16 cellular contexts compared by ENCODE assay signal in the genomic region with DNA sequence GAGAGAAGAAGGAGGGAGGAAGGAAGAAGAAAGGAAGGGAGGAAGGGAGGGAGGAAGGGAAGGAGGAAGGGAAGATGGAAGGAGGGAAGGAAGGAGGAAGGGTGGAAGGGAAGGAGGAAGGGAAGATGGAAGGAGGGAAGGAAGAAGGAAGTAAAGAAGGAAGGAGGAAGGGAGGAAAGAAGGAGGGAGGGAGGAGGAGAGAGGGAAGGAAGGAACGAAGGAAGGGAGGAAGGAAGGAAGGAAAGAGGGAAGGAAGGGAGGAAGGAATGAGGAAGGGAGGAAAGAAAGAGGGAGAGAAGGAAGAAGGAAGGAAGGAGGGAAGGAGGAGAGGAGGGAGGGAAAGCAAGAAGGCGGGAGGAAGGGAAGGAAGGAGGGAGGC. TPM values are rescaled to one million over a fixed set of nuclear protein-coding genes. Genes with fewer than 3 reads are reported as not detected.
DNase-seq lines count a peak whose midpoint lies in the region; ATAC-seq and TF ChIP-seq lines count a peak whose summit lies in the region.
"Had no signal": no experiment of that assay in that cellular context is flagged by ENCODE, and none has a peak within 500 bp of the region (broad histone marks: within the 10 kb centered on the region; RNA-seq: fewer than 3 reads in every experiment).

No MANE protein-coding gene starts in this region.

- H3K4me2 ChIP-seq in trophoblast cell (ENCODE audit: low read length): peak overlapping the region; percentile 89

- CTCF ChIA-PET in Calu3 (lab: Charles Lee): interaction anchor here (1.0 to 1.6 kb wide), 4 partner anchors 10 to 78 kb away, joined by 3 to 7 read pairs (median 5); no protein-coding TSS in a partner anchor
- CTCF ChIA-PET in RWPE1 (lab: Yijun Ruan, JAX): interaction anchor here (0.5 to 1.0 kb wide), 9 partner anchors 11 to 547 kb away, joined by 3 to 5 read pairs (median 4); no protein-coding TSS in a partner anchor

- H3K4me1 Mint-ChIP-seq in Calu3 (ENCODE audit: low read depth, unreplicated experiment): peaks cover 59% of the 10 kb centered on the region

- no peak overlapping the region for H3K18ac ChIP-seq in trophoblast cell (ENCODE audit: low read length)

- peaks cover 21% of the 10 kb centered on the region for H3K36me3 Mint-ChIP-seq in Calu3 (ENCODE audit: insufficient read depth, unreplicated experiment)

- H3K4me3 Mint-ChIP-seq in Calu3 (ENCODE audit: low read depth, unreplicated experiment): peak overlapping the region; percentile 66

- no peak overlapping the region for H3K23ac ChIP-seq in trophoblast cell (ENCODE audit: low read length)

- H2BK5ac ChIP-seq in trophoblast cell (ENCODE audit: low read depth, low read length, poor library complexity): no peak overlapping the region

- H3K27me3 ChIP-seq in iPS-15b (ENCODE audit: control insufficient read depth, insufficient read depth, low read length) (peaks cover 53% of the 10 kb centered on the region), trophoblast cell (ENCODE audit: insufficient read depth, low read length) (no peaks in the 10 kb centered on the region)
- H3K27me3 ChIP-seq: foreskin keratinocyte, Peyer's patch had no signal

- H2BK12ac ChIP-seq in trophoblast cell (ENCODE audit: low read length): no peak overlapping the region

- no peaks in the 10 kb centered on the region for H3K4me1 ChIP-seq in iPS-15b (ENCODE audit: control insufficient read depth, insufficient read depth, low read length)
- peaks cover 6 to 13% of the 10 kb centered on the region in 2 experiments for H3K4me1 ChIP-seq in trophoblast cell (ENCODE audit: control insufficient read depth in 1 of 2, insufficient read depth in 2 of 2, low read length in 2 of 2)

- H3K9me3 Mint-ChIP-seq in Calu3 (ENCODE audit: low read depth, unreplicated experiment): peaks cover 4% of the 10 kb centered on the region
- H3K9me3 Mint-ChIP-seq: activated T-cell treated with anti-CD3 and anti-CD28 coated beads, Interleukin-2, amount 50 U/mL, for 24 hours had no signal

- no CpG with 5 or more reads among the region's 2 CpGs for WGBS in trophoblast cell (ENCODE audit: extremely low coverage, insufficient coverage, insufficient read length)

- peaks cover 2% of the 10 kb centered on the region for H3K79me1 ChIP-seq in trophoblast cell (ENCODE audit: low read length)

- peak overlapping the region; percentile 66 for H3K27ac ChIP-seq in RWPE1
- no peak overlapping the region for H3K27ac ChIP-seq in trophoblast cell (ENCODE audit: low read depth, low read length)
- H3K27ac ChIP-seq: foreskin keratinocyte, suprapubic skin had no signal

- POLR2A ChIA-PET in RWPE1 (lab: Yijun Ruan, JAX; ENCODE audit: low non-redundant PET): no interaction called here

- H3K36me3 ChIP-seq in iPS-15b (ENCODE audit: control insufficient read depth, insufficient read depth, low read length) (no peaks in the 10 kb centered on the region), trophoblast cell (ENCODE audit: control insufficient read depth in 1 of 2, insufficient read depth in 2 of 2, low read length in 2 of 2) (no peaks in the 10 kb centered on the region)
- H3K36me3 ChIP-seq: Peyer's patch, suprapubic skin had no signal

- H3K9ac ChIP-seq in iPS-15b (ENCODE audit: low read depth, low read length): no peak overlapping the region
- no peak overlapping the region for H3K9ac ChIP-seq in trophoblast cell (ENCODE audit: low read length)

- peaks cover 1% of the 10 kb centered on the region for H3K79me2 ChIP-seq in trophoblast cell (ENCODE audit: control insufficient read depth, insufficient read depth, low read length, poor library complexity)

- no peak overlapping the region for H2AFZ ChIP-seq in trophoblast cell (ENCODE audit: insufficient read depth, low read length, poor library complexity)

- H3K9me3 ChIP-seq in iPS-15b (ENCODE audit: control insufficient read depth, insufficient read depth, low read length) (no peaks in the 10 kb centered on the region), trophoblast cell (ENCODE audit: insufficient read depth, low read depth, low read length) (peaks cover 5% of the 10 kb centered on the region)
- H3K9me3 ChIP-seq: Peyer's patch, suprapubic skin had no signal

- no peak overlapping the region for H3K14ac ChIP-seq in trophoblast cell (ENCODE audit: low read length)

- H2AK5ac ChIP-seq in trophoblast cell (ENCODE audit: low read length): no peak overlapping the region

- intact Hi-C loops in Calu3 (cut with micrococcal nuclease; ENCODE audit: unreplicated experiment): loop anchor here (5.0 kb wide), 2 partner anchors 80 to 145 kb away; partner anchors contain the start of gene KLF15

- no peak overlapping the region for H4K12ac ChIP-seq in trophoblast cell (ENCODE audit: low read depth, low read length)

- no peak overlapping the region for H4K91ac ChIP-seq in trophoblast cell (ENCODE audit: low read depth, low read length)

- no peak overlapping the region for H4K8ac ChIP-seq in trophoblast cell (ENCODE audit: low read depth, low read length)

- H3K4me3 ChIP-seq in iPS-15b (ENCODE audit: low read depth, low read length) (peak overlapping the region; percentile 61), trophoblast cell (ENCODE audit: low read depth, low read length) (no peak overlapping the region)

- no peak for ATAC-seq in HG02981 (IDR thresholded peaks at IDR 0.05; ENCODE audit: unreplicated experiment)
- no peak for ATAC-seq in HG02938 (IDR thresholded peaks at IDR 0.05; ENCODE audit: unreplicated experiment)
- ATAC-seq: activated CD4-positive, alpha-beta T cell treated with anti-CD3 and anti-CD28 coated beads for 36 hours had no signal

- TF ChIP-seq CTCF in Calu3 (IDR thresholded peaks at IDR 0.05; ENCODE audit: unreplicated experiment) (no peak), RWPE1 (conservative IDR thresholded peaks at IDR 0.05; ENCODE audit: low read depth) (no peak)

- no TSS peak for BruUV-seq in Calu3 (replicated peaks; lab: Mats Ljungman, UMichigan)

- no peak overlapping the region for H3K4ac ChIP-seq in trophoblast cell (ENCODE audit: low read depth, low read length)

- no peak overlapping the region for H2BK120ac ChIP-seq in trophoblast cell (ENCODE audit: insufficient read depth, low read length, poor library complexity)

- H3K27me3 Mint-ChIP-seq in Calu3 (ENCODE audit: unreplicated experiment): no peaks in the 10 kb centered on the region

- peak overlapping the region; percentile 52 for H3K27ac Mint-ChIP-seq in Calu3 (ENCODE audit: unreplicated experiment)
- H3K27ac Mint-ChIP-seq: activated CD4-positive, alpha-beta T cell treated with anti-CD3 and anti-CD28 coated beads for 36 hours; activated T-cell treated with anti-CD3 and anti-CD28 coated beads, Interleukin-2, amount 50 U/mL, for 24 hours had no signal

- no peak for DNase-seq in Calu3
- DNase-seq in RWPE1 (ENCODE audit: low spot score): no peak
- DNase-seq in trophoblast cell: no peak
- no peak for DNase-seq in RPMI8226
- no peak for DNase-seq in NCI-H748 (lab: John Stamatoyannopoulos, UW; ENCODE audit: unreplicated experiment)
- DNase-seq: activated T-cell treated with anti-CD3 and anti-CD28 coated beads, Interleukin-2, amount 50 U/mL, for 24 hours; NCI-H446; Peyer's patch had no signal

RNA-seq across cellular contexts. Expression of gene ALDH1L1, which starts 31.9 kb away (rescaled TPM):
- total RNA-seq in Calu3 (2022): 4.4 and 11.2 TPM in 2 replicates
- polyA plus RNA-seq in trophoblast cell (2013): 0.10 and 0.12 TPM in 2 replicates
- total RNA-seq: myocyte; T-helper 1 cell treated with Interleukin-12 subunit alpha and Interleukin-12 subunit beta and Interleukin-4 antibody, amounts not matched to agents 30 ng/mL and 1 ng/mL, for 36 hours had no signal
